ENCODE assay signal across 8 cellular contexts in genomic region chr12:49111206-49111605, GRCh38. TPM values are rescaled to one million over a fixed set of nuclear protein-coding genes. Genes with fewer than 3 reads are reported as not detected.
DNase-seq lines count a peak whose midpoint lies in the region; ATAC-seq and TF ChIP-seq lines count a peak whose summit lies in the region.

No MANE protein-coding gene starts in this region.

- 54% methylated on average over 6 of the region's 6 CpGs for WGBS in esophagus muscularis mucosa
- 17 to 45% methylated on average over 6 of the region's 6 CpGs for whole genome bisulfite sequencing in sigmoid colon, 2 donors

- POLR2A ChIA-PET in PC-9 (lab: Charles Lee; ENCODE audit: unreplicated experiment), result interaction anchor here (0.6 kb wide), 3 partner anchors 153 to 322 kb away, joined by 4 to 5 read pairs (median 4); partner anchors contain the start of gene ADCY6

- H3K27me3 ChIP-seq in PC-9 (ENCODE audit: insufficient read depth, low read depth), result no peaks in the 10 kb centered on the region
- no peaks in the 10 kb centered on the region for H3K27me3 ChIP-seq in esophagus muscularis mucosa
- H3K27me3 ChIP-seq in sigmoid colon, result no peaks in the 10 kb centered on the region

- peak overlapping the region; percentile 99 for H3K4me2 ChIP-seq in PC-9

- H3K4me3 ChIP-seq in PC-9 (peak overlapping the region; percentile 92), esophagus muscularis mucosa (peak overlapping the region; percentile 74 to 89 (median 80)), sigmoid colon (peak overlapping the region in 3 of 4 donors; percentile 81 to 96 (median 83))

- no peak for TF ChIP-seq CTCF in PC-9 (conservative IDR thresholded peaks at IDR 0.05)
- TF ChIP-seq CTCF in esophagus muscularis mucosa (IDR thresholded peaks at IDR 0.05), result no peak
- no peak for TF ChIP-seq CTCF in sigmoid colon (IDR thresholded peaks at IDR 0.05)

- peak; percentile 3 for ATAC-seq in GM19023 (IDR thresholded peaks at IDR 0.05; ENCODE audit: unreplicated experiment)
- no peak for ATAC-seq in GM21717 (IDR thresholded peaks at IDR 0.05; ENCODE audit: unreplicated experiment)
- ATAC-seq in HG03196 (IDR thresholded peaks at IDR 0.05; ENCODE audit: unreplicated experiment), result no peak

- H3K4me1 ChIP-seq in PC-9 (replicated peaks; ENCODE audit: insufficient read depth) (peaks cover 27% of the 10 kb centered on the region), esophagus muscularis mucosa (peaks cover 32 to 44% (median 42%) of the 10 kb centered on the region in 4 donors), sigmoid colon (peaks cover 0 to 42% (median 39%) of the 10 kb centered on the region in 4 donors)

- H3F3A ChIP-seq in PC-9 (ENCODE audit: insufficient read depth, low read depth), result peaks cover 13% of the 10 kb centered on the region; the same call in 1 of the 2 replicates

- H4K20me1 ChIP-seq in PC-9 (ENCODE audit: insufficient read depth), result no peaks in the 10 kb centered on the region

- H2AFZ ChIP-seq in PC-9, result peak overlapping the region; percentile 89

- H3K9me2 ChIP-seq in PC-9 (ENCODE audit: insufficient read depth), result no peaks in the 10 kb centered on the region

- TF ChIP-seq EP300 in esophagus muscularis mucosa (IDR thresholded peaks at IDR 0.05) (no peak), sigmoid colon (IDR thresholded peaks at IDR 0.05) (no peak)

- CTCF ChIA-PET in PC-9 (lab: Charles Lee), result interaction anchor here (0.6 to 2.7 kb wide), 3 partner anchors 10 to 112 kb away, joined by 3 to 22 read pairs (median 4); no protein-coding TSS in a partner anchor

- DNase-seq in PC-9, result no peak
- DNase-seq in esophagus muscularis mucosa (ENCODE audit: extremely low spot score), result no peak
- DNase-seq in sigmoid colon, result no peak
- DNase-seq in NCI-H446 (lab: John Stamatoyannopoulos, UW), result no peak
- DNase-seq in DMS 273 treated with DMSO at 0.1 percent for 48 hours (lab: John Stamatoyannopoulos, UW), result no peak

- no peak for TF ChIP-seq POLR2A in esophagus muscularis mucosa (IDR thresholded peaks at IDR 0.05; ENCODE audit: low read depth)
- TF ChIP-seq POLR2A in sigmoid colon (IDR thresholded peaks at IDR 0.05), result no peak

- intact Hi-C loops in PC-9 (cut with micrococcal nuclease; ENCODE audit: unreplicated experiment) (no loop called here), esophagus muscularis mucosa (cut with DNase I) (loop anchor here (5.0 kb wide), 2 partner anchors 44 to 126 kb away; partner anchors contain the start of gene RHEBL1), sigmoid colon (cut with DNase I) (loop anchor here (2.0 to 5.0 kb wide), 2 partner anchors 20 to 76 kb away; partner anchors contain the start of genes TUBA1A and TUBA1B)

- BruUV-seq in PC-9 (replicated peaks; lab: Mats Ljungman, UMichigan), result no TSS peak

- no peaks in the 10 kb centered on the region for H3K9me3 ChIP-seq in PC-9 (ENCODE audit: insufficient read depth, low read depth)
- H3K9me3 ChIP-seq in esophagus muscularis mucosa, result no peaks in the 10 kb centered on the region
- H3K9me3 ChIP-seq in sigmoid colon, result no peaks in the 10 kb centered on the region

- peak overlapping the region; percentile 20 for H3K27ac ChIP-seq in PC-9
- H3K27ac ChIP-seq in esophagus muscularis mucosa (replicated peaks in 1 of 4), result peak overlapping the region; percentile 94 to 99 (median 96)
- peak overlapping the region; percentile 94 to 99 (median 97) for H3K27ac ChIP-seq in sigmoid colon

- peaks cover 37% of the 10 kb centered on the region for H3K79me2 ChIP-seq in PC-9 (ENCODE audit: low read depth)

- H3K36me3 ChIP-seq in PC-9 (ENCODE audit: low read depth) (no peaks in the 10 kb centered on the region), esophagus muscularis mucosa (peaks cover 0 to 13% (median 8%) of the 10 kb centered on the region in 4 donors), sigmoid colon (peaks cover 0 to 9% (median 7%) of the 10 kb centered on the region in 4 donors)

RNA-seq across cellular contexts. Expression of gene LMBR1L, which starts 0.6 kb away (rescaled TPM):
- total RNA-seq in PC-9 (2021) (53.9 and 63.3 TPM in 2 replicates), esophagus muscularis mucosa (10 to 100 TPM; 24.7 to 54.0 (median 34.3) TPM), sigmoid colon (10 to 100 TPM; 34.6 to 82.3 (median 51.5) TPM)
- 10 to 100 TPM in 2 of 3 donors, 1 to 10 TPM in 1; 7.8 to 41.4 (median 10.2) TPM for polyA plus RNA-seq in sigmoid colon

RNA-seq across cellular contexts. Expression of gene DHH, which starts 16.6 kb away (rescaled TPM):
- 0.13 and 0.28 TPM in 2 replicates for total RNA-seq in PC-9 (2021)
- 1 to 10 TPM in 3 of 4 donors, under 1 TPM in 1; 0.66 to 3.0 (median 1.9) TPM for total RNA-seq in esophagus muscularis mucosa
- under 1 TPM in 2 of 4 donors, not detected in 2; 0.14 to 0.83 TPM for total RNA-seq in sigmoid colon
- polyA plus RNA-seq in sigmoid colon, result under 1 TPM in 1 of 3 donors, not detected in 2; 0.63 TPM

RNA-seq across cellular contexts. Expression of gene TUBA1B, which starts 20.0 kb away (rescaled TPM):
- 930 and 1,061 TPM in 2 replicates for total RNA-seq in PC-9 (2021)
- total RNA-seq in esophagus muscularis mucosa, result 1,000 to 10,000 TPM in 1 of 4 donors, 100 to 1,000 TPM in 3; 739 to 1,057 (median 846) TPM
- total RNA-seq in sigmoid colon, result 100 to 1,000 TPM; 651 to 712 (median 682) TPM
- polyA plus RNA-seq in sigmoid colon, result 1,000 to 10,000 TPM in 1 of 3 donors, 100 to 1,000 TPM in 2; 482 to 1,083 (median 767) TPM

RNA-seq across cellular contexts. Expression of gene RHEBL1, which starts 41.4 kb away (rescaled TPM):
- total RNA-seq in PC-9 (2021), result 2.9 and 3.4 TPM in 2 replicates
- total RNA-seq in esophagus muscularis mucosa, result under 1 TPM in 2 of 4 donors, not detected in 2; 0.40 to 0.97 TPM
- under 1 TPM in 1 of 4 donors, not detected in 3; 0.36 TPM for total RNA-seq in sigmoid colon
- 1 to 10 TPM in 1 of 3 donors, not detected in 2; 2.2 TPM for polyA plus RNA-seq in sigmoid colon

RNA-seq across cellular contexts. Expression of gene KMT2D, which starts 50.6 kb away (rescaled TPM):
- total RNA-seq in PC-9 (2021) (94.0 and 97.9 TPM in 2 replicates), esophagus muscularis mucosa (10 to 100 TPM; 47.2 to 85.2 (median 76.2) TPM), sigmoid colon (10 to 100 TPM; 18.2 to 52.9 (median 30.6) TPM)
- 10 to 100 TPM in 2 of 3 donors, 1 to 10 TPM in 1; 1.8 to 61.8 (median 10.2) TPM for polyA plus RNA-seq in sigmoid colon

Comparison
In these comparisons a context has a peak if more than half of its experiments do, and no peak if none do; other contexts are left out.
1. H3K27ac ChIP-seq: peak in every context shown above with its lines; median percentile 97 in sigmoid colon; 96 in esophagus muscularis mucosa; 20 in PC-9.